In the genomic region with DNA sequence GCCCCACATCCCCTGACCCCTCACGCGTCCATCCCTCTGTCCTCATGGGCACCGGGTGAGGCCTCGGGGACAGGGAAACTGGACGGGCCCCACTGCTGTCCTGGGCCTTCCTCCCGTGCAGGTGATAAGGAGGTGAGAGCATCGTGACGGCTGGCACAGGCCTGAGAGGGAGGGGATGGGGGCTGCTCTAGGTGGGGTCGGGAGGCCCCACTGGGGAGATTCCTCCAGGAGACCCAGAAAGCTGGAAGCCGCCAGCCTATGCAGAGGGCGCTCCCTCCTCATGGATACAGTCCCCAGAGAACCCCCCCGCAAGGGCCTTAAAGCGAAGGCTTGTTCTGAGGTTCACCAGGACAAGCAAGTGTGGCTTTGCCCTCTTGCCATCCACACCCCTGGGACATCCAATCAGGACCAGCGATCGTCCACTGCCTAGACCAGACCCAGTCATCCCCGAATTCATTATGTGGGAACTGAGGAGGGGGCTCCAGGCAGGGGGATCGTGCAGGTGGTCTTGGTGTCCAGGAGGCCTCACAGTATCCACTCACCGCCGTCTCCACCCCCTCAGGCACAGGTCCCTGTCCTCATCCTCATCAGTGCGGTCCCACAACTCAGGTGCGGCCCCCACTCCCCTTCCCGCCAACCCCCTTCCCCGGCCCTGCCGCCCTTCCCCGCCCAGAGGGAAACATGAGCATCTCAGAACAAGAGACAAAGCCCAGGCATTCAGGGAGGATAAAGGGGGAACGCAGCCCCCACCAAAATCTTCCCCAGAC, we compare ENCODE assay signal across 1 cellular context.
TF ChIP-seq lines count a peak whose summit lies in the region.

No MANE protein-coding gene starts in this region.

TF ChIP-seq in GM23338, 12 proteins besides CTCF, POLR2A, EP300 and RAD21:
- TF ChIP-seq EZH2phosphoT487 (IDR thresholded peaks at IDR 0.05; ENCODE audit: unreplicated experiment) (no peak), CREB1 (CRISPR knock-in tag; IDR thresholded peaks at IDR 0.05; ENCODE audit: low read depth) (no peak), EZH2 (IDR thresholded peaks at IDR 0.05; ENCODE audit: low read depth, unreplicated experiment) (no peak), POLR2AphosphoS5 (IDR thresholded peaks at IDR 0.05; ENCODE audit: low read depth) (no peak), ZNF331 (CRISPR knock-in tag; IDR thresholded peaks at IDR 0.05; ENCODE audit: low read depth) (no peak), ZNF114 (CRISPR knock-in tag; IDR thresholded peaks at IDR 0.05) (no peak), NANOG (IDR thresholded peaks at IDR 0.05; ENCODE audit: borderline replicate concordance) (no peak), STAT1 (IDR thresholded peaks at IDR 0.05; ENCODE audit: unreplicated experiment) (no peak), JUNB (IDR thresholded peaks at IDR 0.05; ENCODE audit: unreplicated experiment) (no peak)
- TF ChIP-seq, protein P1, sequence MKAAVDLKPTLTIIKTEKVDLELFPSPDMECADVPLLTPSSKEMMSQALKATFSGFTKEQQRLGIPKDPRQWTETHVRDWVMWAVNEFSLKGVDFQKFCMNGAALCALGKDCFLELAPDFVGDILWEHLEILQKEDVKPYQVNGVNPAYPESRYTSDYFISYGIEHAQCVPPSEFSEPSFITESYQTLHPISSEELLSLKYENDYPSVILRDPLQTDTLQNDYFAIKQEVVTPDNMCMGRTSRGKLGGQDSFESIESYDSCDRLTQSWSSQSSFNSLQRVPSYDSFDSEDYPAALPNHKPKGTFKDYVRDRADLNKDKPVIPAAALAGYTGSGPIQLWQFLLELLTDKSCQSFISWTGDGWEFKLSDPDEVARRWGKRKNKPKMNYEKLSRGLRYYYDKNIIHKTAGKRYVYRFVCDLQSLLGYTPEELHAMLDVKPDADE (IDR thresholded peaks at IDR 0.05), result no peak
- TF ChIP-seq, protein P2, sequence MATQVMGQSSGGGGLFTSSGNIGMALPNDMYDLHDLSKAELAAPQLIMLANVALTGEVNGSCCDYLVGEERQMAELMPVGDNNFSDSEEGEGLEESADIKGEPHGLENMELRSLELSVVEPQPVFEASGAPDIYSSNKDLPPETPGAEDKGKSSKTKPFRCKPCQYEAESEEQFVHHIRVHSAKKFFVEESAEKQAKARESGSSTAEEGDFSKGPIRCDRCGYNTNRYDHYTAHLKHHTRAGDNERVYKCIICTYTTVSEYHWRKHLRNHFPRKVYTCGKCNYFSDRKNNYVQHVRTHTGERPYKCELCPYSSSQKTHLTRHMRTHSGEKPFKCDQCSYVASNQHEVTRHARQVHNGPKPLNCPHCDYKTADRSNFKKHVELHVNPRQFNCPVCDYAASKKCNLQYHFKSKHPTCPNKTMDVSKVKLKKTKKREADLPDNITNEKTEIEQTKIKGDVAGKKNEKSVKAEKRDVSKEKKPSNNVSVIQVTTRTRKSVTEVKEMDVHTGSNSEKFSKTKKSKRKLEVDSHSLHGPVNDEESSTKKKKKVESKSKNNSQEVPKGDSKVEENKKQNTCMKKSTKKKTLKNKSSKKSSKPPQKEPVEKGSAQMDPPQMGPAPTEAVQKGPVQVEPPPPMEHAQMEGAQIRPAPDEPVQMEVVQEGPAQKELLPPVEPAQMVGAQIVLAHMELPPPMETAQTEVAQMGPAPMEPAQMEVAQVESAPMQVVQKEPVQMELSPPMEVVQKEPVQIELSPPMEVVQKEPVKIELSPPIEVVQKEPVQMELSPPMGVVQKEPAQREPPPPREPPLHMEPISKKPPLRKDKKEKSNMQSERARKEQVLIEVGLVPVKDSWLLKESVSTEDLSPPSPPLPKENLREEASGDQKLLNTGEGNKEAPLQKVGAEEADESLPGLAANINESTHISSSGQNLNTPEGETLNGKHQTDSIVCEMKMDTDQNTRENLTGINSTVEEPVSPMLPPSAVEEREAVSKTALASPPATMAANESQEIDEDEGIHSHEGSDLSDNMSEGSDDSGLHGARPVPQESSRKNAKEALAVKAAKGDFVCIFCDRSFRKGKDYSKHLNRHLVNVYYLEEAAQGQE (IDR thresholded peaks at IDR 0.05; ENCODE audit: unreplicated experiment), result no peak
- TF ChIP-seq, protein P3, sequence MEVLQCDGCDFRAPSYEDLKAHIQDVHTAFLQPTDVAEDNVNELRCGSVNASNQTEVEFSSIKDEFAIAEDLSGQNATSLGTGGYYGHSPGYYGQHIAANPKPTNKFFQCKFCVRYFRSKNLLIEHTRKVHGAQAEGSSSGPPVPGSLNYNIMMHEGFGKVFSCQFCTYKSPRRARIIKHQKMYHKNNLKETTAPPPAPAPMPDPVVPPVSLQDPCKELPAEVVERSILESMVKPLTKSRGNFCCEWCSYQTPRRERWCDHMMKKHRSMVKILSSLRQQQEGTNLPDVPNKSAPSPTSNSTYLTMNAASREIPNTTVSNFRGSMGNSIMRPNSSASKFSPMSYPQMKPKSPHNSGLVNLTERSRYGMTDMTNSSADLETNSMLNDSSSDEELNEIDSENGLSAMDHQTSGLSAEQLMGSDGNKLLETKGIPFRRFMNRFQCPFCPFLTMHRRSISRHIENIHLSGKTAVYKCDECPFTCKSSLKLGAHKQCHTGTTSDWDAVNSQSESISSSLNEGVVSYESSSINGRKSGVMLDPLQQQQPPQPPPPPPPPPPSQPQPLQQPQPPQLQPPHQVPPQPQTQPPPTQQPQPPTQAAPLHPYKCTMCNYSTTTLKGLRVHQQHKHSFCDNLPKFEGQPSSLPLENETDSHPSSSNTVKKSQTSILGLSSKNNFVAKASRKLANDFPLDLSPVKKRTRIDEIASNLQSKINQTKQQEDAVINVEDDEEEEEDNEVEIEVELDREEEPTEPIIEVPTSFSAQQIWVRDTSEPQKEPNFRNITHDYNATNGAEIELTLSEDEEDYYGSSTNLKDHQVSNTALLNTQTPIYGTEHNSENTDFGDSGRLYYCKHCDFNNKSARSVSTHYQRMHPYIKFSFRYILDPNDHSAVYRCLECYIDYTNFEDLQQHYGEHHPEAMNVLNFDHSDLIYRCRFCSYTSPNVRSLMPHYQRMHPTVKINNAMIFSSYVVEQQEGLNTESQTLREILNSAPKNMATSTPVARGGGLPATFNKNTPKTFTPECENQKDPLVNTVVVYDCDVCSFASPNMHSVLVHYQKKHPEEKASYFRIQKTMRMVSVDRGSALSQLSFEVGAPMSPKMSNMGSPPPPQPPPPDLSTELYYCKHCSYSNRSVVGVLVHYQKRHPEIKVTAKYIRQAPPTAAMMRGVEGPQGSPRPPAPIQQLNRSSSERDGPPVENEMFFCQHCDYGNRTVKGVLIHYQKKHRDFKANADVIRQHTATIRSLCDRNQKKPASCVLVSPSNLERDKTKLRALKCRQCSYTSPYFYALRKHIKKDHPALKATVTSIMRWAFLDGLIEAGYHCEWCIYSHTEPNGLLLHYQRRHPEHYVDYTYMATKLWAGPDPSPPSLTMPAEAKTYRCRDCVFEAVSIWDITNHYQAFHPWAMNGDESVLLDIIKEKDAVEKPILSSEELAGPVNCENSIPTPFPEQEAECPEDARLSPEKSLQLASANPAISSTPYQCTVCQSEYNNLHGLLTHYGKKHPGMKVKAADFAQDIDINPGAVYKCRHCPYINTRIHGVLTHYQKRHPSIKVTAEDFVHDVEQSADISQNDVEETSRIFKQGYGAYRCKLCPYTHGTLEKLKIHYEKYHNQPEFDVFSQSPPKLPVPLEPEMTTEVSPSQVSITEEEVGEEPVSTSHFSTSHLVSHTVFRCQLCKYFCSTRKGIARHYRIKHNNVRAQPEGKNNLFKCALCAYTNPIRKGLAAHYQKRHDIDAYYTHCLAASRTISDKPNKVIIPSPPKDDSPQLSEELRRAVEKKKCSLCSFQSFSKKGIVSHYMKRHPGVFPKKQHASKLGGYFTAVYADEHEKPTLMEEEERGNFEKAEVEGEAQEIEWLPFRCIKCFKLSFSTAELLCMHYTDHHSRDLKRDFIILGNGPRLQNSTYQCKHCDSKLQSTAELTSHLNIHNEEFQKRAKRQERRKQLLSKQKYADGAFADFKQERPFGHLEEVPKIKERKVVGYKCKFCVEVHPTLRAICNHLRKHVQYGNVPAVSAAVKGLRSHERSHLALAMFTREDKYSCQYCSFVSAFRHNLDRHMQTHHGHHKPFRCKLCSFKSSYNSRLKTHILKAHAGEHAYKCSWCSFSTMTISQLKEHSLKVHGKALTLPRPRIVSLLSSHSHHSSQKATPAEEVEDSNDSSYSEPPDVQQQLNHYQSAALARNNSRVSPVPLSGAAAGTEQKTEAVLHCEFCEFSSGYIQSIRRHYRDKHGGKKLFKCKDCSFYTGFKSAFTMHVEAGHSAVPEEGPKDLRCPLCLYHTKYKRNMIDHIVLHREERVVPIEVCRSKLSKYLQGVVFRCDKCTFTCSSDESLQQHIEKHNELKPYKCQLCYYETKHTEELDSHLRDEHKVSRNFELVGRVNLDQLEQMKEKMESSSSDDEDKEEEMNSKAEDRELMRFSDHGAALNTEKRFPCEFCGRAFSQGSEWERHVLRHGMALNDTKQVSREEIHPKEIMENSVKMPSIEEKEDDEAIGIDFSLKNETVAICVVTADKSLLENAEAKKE (CRISPR knock-in tag; IDR thresholded peaks at IDR 0.05), result no peak
